ENCODE assay signal across 10 cellular contexts in genomic region chr14:30875788-30876053, GRCh38. TPM values are rescaled to one million over a fixed set of nuclear protein-coding genes. Genes with fewer than 3 reads are reported as not detected.
DNase-seq lines count a peak whose midpoint lies in the region; ATAC-seq and TF ChIP-seq lines count a peak whose summit lies in the region.
"Had no signal": no experiment of that assay in that cellular context is flagged by ENCODE, and none has a peak within 500 bp of the region (broad histone marks: within the 10 kb centered on the region; RNA-seq: fewer than 3 reads in every experiment).

No MANE protein-coding gene starts in this region.

- H3K27ac ChIP-seq in HUES6 (ENCODE audit: low read depth, low read length), result no peak overlapping the region
- no peak overlapping the region for H3K27ac ChIP-seq in psoas muscle
- H3K27ac ChIP-seq: gastrocnemius medialis, KMS-11, spleen had no signal

- H3K4me1 Mint-ChIP-seq in Caco-2 (ENCODE audit: low read depth, unreplicated experiment) (no peaks in the 10 kb centered on the region), nephron progenitor cell (peaks cover 15% of the 10 kb centered on the region)
- no peaks in the 10 kb centered on the region for H3K4me1 Mint-ChIP-seq in central memory CD8-positive, alpha-beta T cell

- H3K9ac ChIP-seq in HUES6 (ENCODE audit: low read length), result peak overlapping the region; percentile 32
- H3K9ac ChIP-seq: KMS-11 had no signal

- H3K27me3 Mint-ChIP-seq in Caco-2 (ENCODE audit: insufficient read depth, unreplicated experiment) (no peaks in the 10 kb centered on the region), nephron progenitor cell (ENCODE audit: low read depth, poor library complexity) (peaks cover 72% of the 10 kb centered on the region)
- peaks cover 66% of the 10 kb centered on the region for H3K27me3 Mint-ChIP-seq in central memory CD8-positive, alpha-beta T cell

- 21 to 37% (median 28%) methylated on average over 9 of the region's 9 CpGs for WGBS in psoas muscle, 3 donors

- no peak for ATAC-seq in central memory CD8-positive, alpha-beta T cell (replicated peaks; ENCODE audit: extremely low read depth, poor library complexity, severe bottlenecking)
- no peak for ATAC-seq in psoas muscle
- ATAC-seq: gastrocnemius medialis had no signal

- H3K36me3 ChIP-seq in Caco-2 (ENCODE audit: control insufficient read depth, insufficient read depth, low read length) (no peaks in the 10 kb centered on the region), HUES6 (ENCODE audit: control insufficient read depth, insufficient read depth, low read length) (peaks cover 3% of the 10 kb centered on the region; the same call in 1 of the 2 replicates), psoas muscle (ENCODE audit: insufficient read depth in 1 of 2, low read depth in 1 of 2) (no peaks in the 10 kb centered on the region)
- H3K36me3 ChIP-seq: gastrocnemius medialis, spleen had no signal

- intact Hi-C loops in Caco-2 (cut with micrococcal nuclease; ENCODE audit: unreplicated experiment), result loop anchor here (10.0 kb wide), 1 partner anchor 221 kb away; no protein-coding TSS in a partner anchor
- intact Hi-C loops in psoas muscle (cut with DNase I), result no loop called here

- CTCF ChIA-PET in Caco-2 (lab: Charles Lee), result no interaction called here

- H3K4me3 Mint-ChIP-seq in Caco-2 (ENCODE audit: unreplicated experiment) (peak overlapping the region; percentile 89), nephron progenitor cell (peak overlapping the region; percentile 78)
- peak overlapping the region; percentile 70 for H3K4me3 Mint-ChIP-seq in central memory CD8-positive, alpha-beta T cell

- H3K9me3 ChIP-seq in Caco-2 (no peaks in the 10 kb centered on the region), HUES6 (ENCODE audit: control insufficient read depth, insufficient read depth, low read depth, low read length) (no peaks in the 10 kb centered on the region), psoas muscle (no peaks in the 10 kb centered on the region)
- H3K9me3 ChIP-seq: gastrocnemius medialis, spleen had no signal

- no peaks in the 10 kb centered on the region for H3K4me1 ChIP-seq in Caco-2
- H3K4me1 ChIP-seq in HUES6 (ENCODE audit: control insufficient read depth, insufficient read depth, low read length), result peaks cover 27% of the 10 kb centered on the region
- H3K4me1 ChIP-seq in psoas muscle, result peaks cover 10% of the 10 kb centered on the region

- no peaks in the 10 kb centered on the region for H3K9me3 Mint-ChIP-seq in Caco-2 (ENCODE audit: unreplicated experiment)
- no peaks in the 10 kb centered on the region for H3K9me3 Mint-ChIP-seq in central memory CD8-positive, alpha-beta T cell
- H3K9me3 Mint-ChIP-seq in nephron progenitor cell, result no peaks in the 10 kb centered on the region

- DNase-seq in Caco-2 (no peak), nephron progenitor cell (no peak), psoas muscle (no peak), islet precursor cell (no peak)
- DNase-seq in central memory CD8-positive, alpha-beta T cell (ENCODE audit: low spot score in 2 of 2), result no peak
- no peak for DNase-seq in stimulated activated CD4-positive, alpha-beta T cell treated with anti-CD3 and anti-CD28 coated beads, Interleukin-2, amount 100 ng/mL, for 24 hours
- DNase-seq: gastrocnemius medialis, spleen had no signal

- no peaks in the 10 kb centered on the region for H3K27me3 ChIP-seq in Caco-2 (replicated peaks; ENCODE audit: control insufficient read depth, insufficient read depth, low read length)
- peaks cover 46% of the 10 kb centered on the region for H3K27me3 ChIP-seq in HUES6 (ENCODE audit: control insufficient read depth, insufficient read depth, low read length)
- H3K27me3 ChIP-seq in psoas muscle (ENCODE audit: insufficient read depth in 3 of 3, low read length in 2 of 3), result peaks cover 0 to 59% (median 20%) of the 10 kb centered on the region in 3 donors

- POLR2A ChIA-PET in Caco-2 (lab: Charles Lee), result no interaction called here

- H3K36me3 Mint-ChIP-seq in Caco-2 (ENCODE audit: insufficient read depth, unreplicated experiment) (peaks cover 14% of the 10 kb centered on the region), nephron progenitor cell (ENCODE audit: low read depth) (no peaks in the 10 kb centered on the region)
- H3K36me3 Mint-ChIP-seq in central memory CD8-positive, alpha-beta T cell (ENCODE audit: insufficient read depth), result peaks cover 2% of the 10 kb centered on the region

- no peak overlapping the region; the same call in 1 of the 2 replicates for H3K4me3 ChIP-seq in Caco-2 (ENCODE audit: low read depth, low read length)
- H3K4me3 ChIP-seq in HUES6 (ENCODE audit: low read depth, low read length), result peak overlapping the region; percentile 77
- no peak overlapping the region for H3K4me3 ChIP-seq in psoas muscle

- BruUV-seq in Caco-2 (replicated peaks; lab: Mats Ljungman, UMichigan), result no TSS peak

- no peak for TF ChIP-seq CTCF in Caco-2 (IDR thresholded peaks at IDR 0.05; ENCODE audit: insufficient read depth in 1 of 2, low read depth in 1 of 2, low read length in 1 of 2, severe bottlenecking in 1 of 2, unreplicated experiment in 1 of 2)
- no peak for TF ChIP-seq CTCF in nephron progenitor cell (IDR thresholded peaks at IDR 0.05)
- no peak for TF ChIP-seq CTCF in psoas muscle (IDR thresholded peaks at IDR 0.05)

- H3K27ac Mint-ChIP-seq in Caco-2 (ENCODE audit: unreplicated experiment), result no peak overlapping the region
- no peak overlapping the region for H3K27ac Mint-ChIP-seq in central memory CD8-positive, alpha-beta T cell (ENCODE audit: low read depth)
- H3K27ac Mint-ChIP-seq in nephron progenitor cell, result no peak overlapping the region

RNA-seq across cellular contexts. Expression of gene COCH, which starts 1.4 kb away (rescaled TPM):
- total RNA-seq in Caco-2 (2022) (32.2 and 33.4 TPM in 2 replicates), psoas muscle (1 to 10 TPM in 1 of 4 donors, under 1 TPM in 3; 0.52 to 1.4 (median 0.88) TPM)
- under 1 TPM; 0.32 to 0.38 (median 0.35) TPM for polyA plus RNA-seq in psoas muscle

Comparison
In these comparisons a context has a peak if more than half of its experiments do, and no peak if none do; other contexts are left out.
1. RNA of gene COCH, which starts 1.4 kb away (total RNA-seq): 32.2 to 33.4 TPM in Caco-2; 0.52 to 1.4 TPM in psoas muscle; every median in the first group is over 10 times any median in the second.
2. Peak in every context shown above with its lines, with median percentiles within 50 percentile points of each other: H3K4me3 Mint-ChIP-seq.